25 cellular contexts compared by ENCODE assay signal in the genomic region with DNA sequence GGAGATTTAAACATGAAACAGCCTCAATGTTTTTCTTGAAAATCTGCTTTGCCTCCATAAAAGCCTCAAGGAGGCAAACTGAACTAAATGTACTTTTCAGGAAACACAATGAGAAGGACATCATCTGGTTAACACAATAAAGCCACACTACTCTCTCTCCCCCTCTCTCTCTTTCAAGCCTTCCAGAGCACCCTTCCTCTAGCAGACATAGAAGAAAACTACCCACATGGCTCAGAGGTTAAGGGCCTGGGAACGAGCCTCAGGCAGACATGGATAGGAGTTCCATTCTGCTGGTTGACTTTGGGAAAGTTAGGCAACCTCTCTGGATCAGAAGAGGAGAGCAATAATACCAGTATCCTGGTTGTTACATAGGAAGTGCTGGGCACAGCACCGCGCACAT.
"Had no signal": no experiment of that assay in that cellular context is flagged by ENCODE, and none has a peak within 500 bp of the region (broad histone marks: within the 10 kb centered on the region; RNA-seq: fewer than 3 reads in every experiment).

No MANE protein-coding gene starts in this region.

- H3K9me3 ChIP-seq: ascending aorta, esophagus muscularis mucosa, sigmoid colon, thoracic aorta, upper lobe of right lung had no signal

- H3K36me3 ChIP-seq: ascending aorta, brain microvascular endothelial cell, esophagus muscularis mucosa, sigmoid colon, thoracic aorta, upper lobe of right lung had no signal

- H3K4me1 Mint-ChIP-seq: mesothelial cell of epicardium, WTC11 had no signal

- H3K27ac ChIP-seq: ascending aorta, brain microvascular endothelial cell, esophagus muscularis mucosa, sigmoid colon, thoracic aorta, upper lobe of right lung had no signal

- DNase-seq: activated gamma-delta T cell; activated naive CD4-positive, alpha-beta T cell treated with anti-CD3 and anti-CD28 coated beads, Interleukin-2, amount 50 U/mL, for 16 hours; activated T-cell treated with anti-CD3 and anti-CD28 coated beads, Interleukin-2, amount 50 U/mL, for 72 hours; brain microvascular endothelial cell; caudate nucleus; glutamatergic neuron; hypothalamus; left ventricle myocardium superior; mammary epithelial cell; nephron progenitor cell; nucleus accumbens; posterior cingulate gyrus; sigmoid colon; stimulated activated CD4-positive, alpha-beta T cell treated with anti-CD3 and anti-CD28 coated beads, Interleukin-15, amount 100 ng/mL, for 24 hours; stimulated activated naive CD4-positive, alpha-beta T cell treated with Interleukin-2 at 50 U/mL for 16 hours; T1000; upper lobe of right lung had no signal

- H3K4me2 ChIP-seq: smooth muscle cell had no signal

- H3K4me1 ChIP-seq: ascending aorta, esophagus muscularis mucosa, sigmoid colon, upper lobe of right lung had no signal

- H3K9me3 Mint-ChIP-seq: activated T-cell treated with anti-CD3 and anti-CD28 coated beads, Interleukin-2, amount 50 U/mL, for 72 hours; mesothelial cell of epicardium; nephron progenitor cell; WTC11 had no signal

- H3K4me3 ChIP-seq: ascending aorta, esophagus muscularis mucosa, sigmoid colon, smooth muscle cell, thoracic aorta, upper lobe of right lung had no signal

- H3K36me3 Mint-ChIP-seq: mesothelial cell of epicardium, WTC11 had no signal

- FAIRE-seq: frontal cortex, islet of Langerhans had no signal

- H3K27me3 ChIP-seq: ascending aorta, brain microvascular endothelial cell, sigmoid colon, upper lobe of right lung had no signal

- H3K27ac Mint-ChIP-seq: activated T-cell treated with anti-CD3 and anti-CD28 coated beads, Interleukin-2, amount 50 U/mL, for 72 hours; mesothelial cell of epicardium; nephron progenitor cell; WTC11 had no signal

- H3K4me3 Mint-ChIP-seq: mesothelial cell of epicardium, nephron progenitor cell, WTC11 had no signal
